Comparison of ENCODE assay signal across 30 cellular contexts in the genomic region with DNA sequence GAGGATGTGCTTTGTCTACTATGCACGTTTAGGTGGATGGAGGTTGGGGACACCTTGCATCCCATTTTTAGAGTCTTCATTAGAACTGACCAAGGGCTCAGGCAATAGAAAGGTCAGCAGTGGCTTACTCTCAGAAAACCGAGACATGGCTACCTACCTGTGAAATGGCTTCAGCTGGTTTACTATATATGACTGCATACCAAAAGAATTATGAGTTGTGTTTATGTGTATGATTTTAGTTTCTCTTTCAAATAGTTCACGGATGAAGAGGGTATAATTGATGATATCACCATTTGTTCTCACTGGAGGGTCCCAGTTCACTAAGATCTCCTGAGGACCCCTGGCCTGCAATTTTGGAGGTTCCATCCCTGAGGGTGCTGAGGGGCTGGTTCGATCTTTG.
"Had no signal": no experiment of that assay in that cellular context is flagged by ENCODE, and none has a peak within 500 bp of the region (broad histone marks: within the 10 kb centered on the region; RNA-seq: fewer than 3 reads in every experiment).

No MANE protein-coding gene starts in this region.

- H3K4me2 ChIP-seq: neural progenitor cell, smooth muscle cell had no signal

- H3K9me3 ChIP-seq: left lung, lower lobe of right lung, neutrophil, ovary, right atrium auricular region, right lobe of liver, testis, thyroid gland, transverse colon, upper lobe of left lung, vagina had no signal

- DNase-seq: immature natural killer cell; kidney; left colon; left lung; lower lobe of right lung; mammary epithelial cell; mesenchymal stem cell; naive B cell; natural killer cell; nephron progenitor cell; occipital lobe; ovary; right lobe of liver; stimulated activated CD4-positive, alpha-beta T cell treated with anti-CD3 and anti-CD28 coated beads, Interleukin-1b, Interleukin-23, amount 100 ng/mL, for 48 hours; stimulated activated CD4-positive, alpha-beta T cell treated with anti-CD3 and anti-CD28 coated beads, Interleukin-2, amount 100 ng/mL, for 48 hours; stimulated activated CD4-positive, alpha-beta T cell treated with anti-CD3 and anti-CD28 coated beads, Interleukin-4, amount 100 ng/mL, for 4 hours; stimulated activated CD8-positive, alpha-beta memory T cell treated with anti-CD3 and anti-CD28 coated beads, Interleukin-4, amount 100 ng/mL, for 48 hours; stimulated activated naive CD4-positive, alpha-beta T cell treated with Interleukin-2 at 50 U/mL for 16 hours; stimulated activated naive CD8-positive, alpha-beta T cell treated with anti-CD3 and anti-CD28 coated beads, Interleukin-15, amount 100 ng/mL, for 72 hours; testis; thyroid gland; transverse colon; upper lobe of left lung had no signal

- H3K4me1 ChIP-seq: left lung, lower lobe of right lung, neural progenitor cell, right atrium auricular region, right lobe of liver, testis, thyroid gland, transverse colon, upper lobe of left lung, vagina had no signal

- H2AFZ ChIP-seq: neural progenitor cell had no signal

- H3K27ac ChIP-seq: left lung, lower lobe of right lung, neural progenitor cell, neutrophil, ovary, right atrium auricular region, right lobe of liver, testis, thyroid gland, transverse colon, upper lobe of left lung, vagina had no signal

- H3K4me3 ChIP-seq: left lung, lower lobe of right lung, neural progenitor cell, ovary, right atrium auricular region, right lobe of liver, smooth muscle cell, testis, thyroid gland, transverse colon, upper lobe of left lung, vagina had no signal

- H3K36me3 ChIP-seq: left lung, lower lobe of right lung, neural progenitor cell, neutrophil, ovary, right atrium auricular region, right lobe of liver, thyroid gland, transverse colon, upper lobe of left lung, vagina had no signal

- H3K27me3 ChIP-seq: left lung, neural progenitor cell, neutrophil, ovary, right atrium auricular region, right lobe of liver, testis, thyroid gland, transverse colon, upper lobe of left lung, vagina had no signal

- ATAC-seq: left colon; left lung; lower lobe of right lung; natural killer cell; right lobe of liver; stimulated activated memory B cell treated with anti-CD40 and anti-IgM and Interleukin-4, amounts not matched to agents 10 μg/mL and 1 μg/mL and 100 μg/mL, for 72 hours; stimulated activated naive CD8-positive, alpha-beta T cell treated with anti-CD3 and anti-CD28 coated beads, Interleukin-15, amount 100 ng/mL, for 72 hours had no signal

- H3K9ac ChIP-seq: neural progenitor cell had no signal

- FAIRE-seq: islet of Langerhans, kidney had no signal
